In genomic region chr11:122917311-122917710, GRCh38 we compare ENCODE assay signal across 23 cellular contexts. TPM values are rescaled to one million over a fixed set of nuclear protein-coding genes. Genes with fewer than 3 reads are reported as not detected.
A peak's percentile ranks its signal among the peaks of the same experiment; 100 is the strongest.
DNase-seq lines count a peak whose midpoint lies in the region; ATAC-seq and TF ChIP-seq lines count a peak whose summit lies in the region.
"Had no signal": no experiment of that assay in that cellular context is flagged by ENCODE, and none has a peak within 500 bp of the region (broad histone marks: within the 10 kb centered on the region; RNA-seq: fewer than 3 reads in every experiment).

No MANE protein-coding gene starts in this region.

- no peak overlapping the region for H3K27ac ChIP-seq in PC-3 (ENCODE audit: low read length)
- no peak overlapping the region for H3K27ac ChIP-seq in epithelial cell of prostate
- no peak overlapping the region for H3K27ac ChIP-seq in coronary artery
- H3K27ac ChIP-seq: lower lobe of right lung, tibial nerve, WERI-Rb-1 had no signal

- no peak overlapping the region for H3K9ac ChIP-seq in PC-3 (ENCODE audit: low read length)

- intact Hi-C loops in PC-3 (cut with micrococcal nuclease): no loop called here

- no peaks in the 10 kb centered on the region for H3K36me3 ChIP-seq in PC-3 (ENCODE audit: low read depth, low read length)
- H3K36me3 ChIP-seq: BE2C, HAP-1, lower lobe of right lung, tibial nerve, WERI-Rb-1 had no signal

- H3K27me3 ChIP-seq in PC-3 (ENCODE audit: low read length): no peaks in the 10 kb centered on the region
- H3K27me3 ChIP-seq: tibial nerve had no signal

- DNase-seq in GM03348 (ENCODE audit: low spot score) (peak; percentile 6), PC-3 (peak; percentile 91), epithelial cell of prostate (ENCODE audit: low read depth, low spot score) (peak; percentile 16), renal cortical epithelial cell (ENCODE audit: low read depth) (peak; percentile 47), GM19240 (ENCODE audit: insufficient read length, low spot score) (no peak), NCI-H446 treated with DMSO at 0.1 percent for 48 hours (lab: John Stamatoyannopoulos, UW) (no peak), coronary artery (ENCODE audit: low spot score) (no peak)
- DNase-seq: activated CD8-positive, alpha-beta T cell treated with anti-CD3 and anti-CD28 coated beads for 36 hours; activated naive CD8-positive, alpha-beta T cell treated with anti-CD3 and anti-CD28 coated beads, Interleukin-2, amount 10 ng/mL, durations not matched to agents 7 days and 5 days; activated T-cell treated with anti-CD3 and anti-CD28 coated beads, Interleukin-2, amount 50 U/mL, for 72 hours; BE2C; cerebellar nuclear complex; lower lobe of right lung; naive thymus-derived CD4-positive, alpha-beta T cell; NCI-H1417 treated with DMSO at 0.1 percent for 48 hours; NK-92 treated with Interleukin-12 subunit alpha and Interleukin-12 subunit beta, amount 100 ng/mL, for 24 hours; posterior cingulate gyrus; Right ventricle myocardium superior; T-helper 1 cell; WERI-Rb-1 had no signal

- H3F3A ChIP-seq in PC-3 (ENCODE audit: low read length, unreplicated experiment): no peaks in the 10 kb centered on the region

- no peak overlapping the region for H3K4me2 ChIP-seq in PC-3 (ENCODE audit: low read length)

- POLR2A ChIA-PET in PC-3 (lab: Charles Lee; ENCODE audit: unreplicated experiment): interaction anchor here (0.6 kb wide), 1 partner anchor 136 kb away, joined by 5 read pairs; no protein-coding TSS in a partner anchor

- no peaks in the 10 kb centered on the region for H3K9me2 ChIP-seq in PC-3 (replicated peaks; ENCODE audit: low read length)

- H4K20me1 ChIP-seq in PC-3 (ENCODE audit: low read length): no peaks in the 10 kb centered on the region

- ATAC-seq in PC-3 (peak; percentile 67), GM21825 (IDR thresholded peaks at IDR 0.05; ENCODE audit: unreplicated experiment) (no peak)
- ATAC-seq: activated CD8-positive, alpha-beta T cell treated with anti-CD3 and anti-CD28 coated beads for 36 hours; activated T-cell treated with anti-CD3 and anti-CD28 coated beads, Interleukin-2, amount 50 U/mL, for 72 hours; naive thymus-derived CD4-positive, alpha-beta T cell had no signal

- H3K9me3 ChIP-seq in PC-3 (ENCODE audit: low read length): no peaks in the 10 kb centered on the region
- H3K9me3 ChIP-seq: BE2C, HAP-1, lower lobe of right lung, tibial nerve had no signal

- H2AFZ ChIP-seq in PC-3 (ENCODE audit: low read length): no peak overlapping the region

- 0 out of 2 replicates have a peak, but pooled peaks cover 3% of the 10 kb centered on the region for H3K4me1 ChIP-seq in PC-3 (ENCODE audit: insufficient read depth, low read length)
- H3K4me1 ChIP-seq: BE2C, HAP-1, lower lobe of right lung, tibial nerve had no signal

- H3K79me2 ChIP-seq in PC-3 (ENCODE audit: low read length): no peaks in the 10 kb centered on the region

- no peak for TF ChIP-seq CTCF in PC-3 (conservative IDR thresholded peaks at IDR 0.05; ENCODE audit: low read depth, low read length)
- no peak for TF ChIP-seq CTCF in coronary artery (IDR thresholded peaks at IDR 0.05)

- CTCF ChIA-PET in PC-3 (lab: Charles Lee): no interaction called here

- BruUV-seq in PC-3 (replicated peaks; lab: Mats Ljungman, UMichigan): no TSS peak

- H3K4me3 ChIP-seq in PC-3 (ENCODE audit: low read length) (no peak overlapping the region), coronary artery (no peak overlapping the region)
- H3K4me3 ChIP-seq: HAP-1, lower lobe of right lung, tibial nerve had no signal

RNA-seq across cellular contexts. Expression of gene JHY, which starts 34.8 kb away (rescaled TPM):
- total RNA-seq in PC-3 (2014; rRNA removed): 3.6 and 4.9 TPM in 2 replicates
- 0.52 and 3.4 TPM in 2 replicates for total RNA-seq in renal cortical epithelial cell

Comparison
In these comparisons a context has a peak if more than half of its experiments do, and no peak if none do; other contexts are left out.
1. DNase-seq: peak in GM03348 (single experiment), PC-3 (single experiment), epithelial cell of prostate (single experiment) and renal cortical epithelial cell (single experiment); none in GM19240 (single experiment), NCI-H446 treated with DMSO at 0.1 percent for 48 hours (single experiment) and coronary artery (single experiment).